ENCODE assay signal across 8 cellular contexts in genomic region chr2:200964498-200964897, GRCh38. TPM values are rescaled to one million over a fixed set of nuclear protein-coding genes. Genes with fewer than 3 reads are reported as not detected.
A peak's percentile ranks its signal among the peaks of the same experiment; 100 is the strongest.
DNase-seq lines count a peak whose midpoint lies in the region; ATAC-seq, FAIRE-seq and TF ChIP-seq lines count a peak whose summit lies in the region.

No MANE protein-coding gene starts in this region.

- POLR2A ChIA-PET in K562 (lab: Yijun Ruan, JAX) (interaction anchor here (0.9 to 3.8 kb wide), 7 partner anchors 8 to 142 kb away, joined by 3 to 24 read pairs (median 5); no protein-coding TSS in a partner anchor), RWPE1 (lab: Yijun Ruan, JAX; ENCODE audit: low non-redundant PET) (interaction anchor here (0.6 kb wide), 1 partner anchor 150 kb away, joined by 3 read pairs; no protein-coding TSS in a partner anchor)

- H3K27me3 Mint-ChIP-seq in HFFc6 (ENCODE audit: insufficient read depth) = peaks cover 6% of the 10 kb centered on the region; the same call in 1 of the 2 replicates

- DNase-seq in HFFc6 = no peak
- DNase-seq in K562 (ENCODE audit: extremely low read depth in 1 of 4, low spot score in 3 of 4) = no peak
- DNase-seq in NCI-H2081 (lab: John Stamatoyannopoulos, UW) = no peak
- no peak for DNase-seq in RWPE1 (ENCODE audit: low spot score)

- no peak for ATAC-seq in K562
- no peak for ATAC-seq in GM18868 (IDR thresholded peaks at IDR 0.05; ENCODE audit: unreplicated experiment)
- no peak for ATAC-seq in GM18502 (IDR thresholded peaks at IDR 0.05; ENCODE audit: poor library complexity, unreplicated experiment)

- no peaks in the 10 kb centered on the region for H3K9me1 ChIP-seq in K562 (ENCODE audit: control insufficient read depth, insufficient read depth, low read length)

- H3K4me1 ChIP-seq in ACC112 (ENCODE audit: control insufficient read depth, insufficient read depth, low read length, unreplicated experiment) (peaks cover 38% of the 10 kb centered on the region), K562 (replicated peaks in 1 of 2; ENCODE audit: control insufficient read depth in 2 of 2, insufficient read depth in 2 of 2, low read length in 2 of 2) (peaks cover 8 to 16% of the 10 kb centered on the region in 2 experiments; a peak in 4 of 5 replicates), mucosa of rectum (ENCODE audit: control insufficient read depth in 2 of 2, insufficient read depth in 2 of 2, low read length in 2 of 2) (peaks cover 12 to 33% of the 10 kb centered on the region in 2 donors)

- H3K79me2 ChIP-seq in ACC112 (ENCODE audit: control insufficient read depth, insufficient read depth, low read length, unreplicated experiment) = peaks cover 55% of the 10 kb centered on the region
- H3K79me2 ChIP-seq in K562 (ENCODE audit: control insufficient read depth, insufficient read depth, low read length) = peaks cover 69% of the 10 kb centered on the region

- CTCF ChIA-PET in K562 (lab: Yijun Ruan, JAX; ENCODE audit: low intra/inter-chr PET ratio) = no interaction called here
- CTCF ChIA-PET in RWPE1 (lab: Yijun Ruan, JAX) = interaction anchor here (0.7 to 1.6 kb wide), 3 partner anchors 10 to 187 kb away, joined by 3 to 4 read pairs (median 4); no protein-coding TSS in a partner anchor

- no peak for FAIRE-seq in K562 (lab: Jason Lieb, UNC)

- BruUV-seq in K562 (replicated peaks; lab: Mats Ljungman, UMichigan) = TSS peak; percentile 82

- peak overlapping the region; percentile 99 for H3K4me2 ChIP-seq in K562 (ENCODE audit: insufficient read depth, low read length)

- H3K4me3 Mint-ChIP-seq in HFFc6 = peak overlapping the region; percentile 96

- intact Hi-C loops in K562 (cut with micrococcal nuclease) = loop anchor here (5.0 kb wide), 2 partner anchors 193 to 213 kb away; no protein-coding TSS in a partner anchor

- peaks cover 57% of the 10 kb centered on the region for H3K4me1 Mint-ChIP-seq in HFFc6 (ENCODE audit: low read depth)

- no peak for TF ChIP-seq POLR2A in K562 (conservative IDR thresholded peaks at IDR 0.05)

- 0 out of 2 replicates have a peak, but pooled peaks cover 3% of the 10 kb centered on the region for H4K20me1 ChIP-seq in K562 (replicated peaks; ENCODE audit: control insufficient read depth, insufficient read depth, low read length)

- TF ChIP-seq EP300 in K562 (IDR thresholded peaks at IDR 0.05; ENCODE audit: low read length) = no peak

- peak overlapping the region; percentile 33 for H2AFZ ChIP-seq in ACC112 (ENCODE audit: low read length, unreplicated experiment)
- H2AFZ ChIP-seq in K562 (ENCODE audit: low read depth, low read length) = peak overlapping the region; percentile 97

- H3K9ac ChIP-seq in K562 (ENCODE audit: insufficient read depth in 1 of 2, low read depth in 2 of 2, low read length in 2 of 2) (peak overlapping the region; percentile 91 to 95; a peak in 3 of 4 replicates), mucosa of rectum (ENCODE audit: low read depth in 1 of 2, low read length in 2 of 2) (no peak overlapping the region)

- TF ChIP-seq RAD21 in K562 (CRISPR knock-in tag; conservative IDR thresholded peaks at IDR 0.05 in 1 of 2, IDR thresholded peaks at IDR 0.05 in 1 of 2) = no peak

- H3K36me3 ChIP-seq in ACC112 (ENCODE audit: insufficient read depth, low read length) (no peaks in the 10 kb centered on the region), K562 (ENCODE audit: control insufficient read depth, insufficient read depth, low read length) (peaks cover 15% of the 10 kb centered on the region), mucosa of rectum (ENCODE audit: control insufficient read depth in 2 of 2, insufficient read depth in 2 of 2, low read length in 2 of 2) (no peaks in the 10 kb centered on the region)

- H3K27ac Mint-ChIP-seq in HFFc6 = peak overlapping the region; percentile 94

- H3K4me3 ChIP-seq in ACC112 (ENCODE audit: low read depth, low read length) = peak overlapping the region; percentile 96
- H3K4me3 ChIP-seq in K562 = peak overlapping the region; percentile 63
- peak overlapping the region; percentile 79 to 99 for H3K4me3 ChIP-seq in mucosa of rectum (ENCODE audit: low read length in 2 of 2)

- H3K27me3 ChIP-seq in ACC112 (ENCODE audit: insufficient read depth, low read length) = no peaks in the 10 kb centered on the region
- no peaks in the 10 kb centered on the region for H3K27me3 ChIP-seq in K562 (ENCODE audit: control insufficient read depth in 2 of 2, insufficient read depth in 2 of 2, low read length in 2 of 2)
- no peaks in the 10 kb centered on the region for H3K27me3 ChIP-seq in mucosa of rectum (ENCODE audit: control insufficient read depth in 2 of 2, insufficient read depth in 2 of 2, low read length in 2 of 2)

- H3K27ac ChIP-seq in ACC112 (ENCODE audit: low read depth, low read length) (no peak overlapping the region), K562 (ENCODE audit: extremely low read depth, low read depth, low read length) (peak overlapping the region; percentile 94), mucosa of rectum (ENCODE audit: low read depth in 2 of 2, low read length in 2 of 2) (no peak overlapping the region), RWPE1 (no peak overlapping the region)

- H3K9me3 Mint-ChIP-seq in HFFc6 = no peaks in the 10 kb centered on the region

- WGBS in K562 (ENCODE audit: insufficient coverage, low coverage, missing lambda C conversion rate) = 0% methylated on average over 6 of the region's 6 CpGs

- in situ Hi-C loops in K562 (cut with MboI) = no loop called here

- no peaks in the 10 kb centered on the region for H3K9me3 ChIP-seq in K562 (replicated peaks; ENCODE audit: control insufficient read depth, insufficient read depth, low read depth, low read length)
- H3K9me3 ChIP-seq in mucosa of rectum (ENCODE audit: control insufficient read depth in 2 of 2, low read length in 2 of 2) = no peaks in the 10 kb centered on the region

- no peak for TF ChIP-seq CTCF in HFFc6 (IDR thresholded peaks at IDR 0.05)
- no peak for TF ChIP-seq CTCF in K562 (IDR thresholded peaks at IDR 0.05 in 2 of 3, conservative IDR thresholded peaks at IDR 0.05 in 1 of 3; ENCODE audit: insufficient read depth in 2 of 3, low read depth in 1 of 3, low read length in 3 of 3)
- TF ChIP-seq CTCF in RWPE1 (conservative IDR thresholded peaks at IDR 0.05; ENCODE audit: low read depth) = no peak

- H3K36me3 Mint-ChIP-seq in HFFc6 (ENCODE audit: low read depth) = peaks cover 9% of the 10 kb centered on the region

TF ChIP-seq in K562, 482 proteins besides CTCF, POLR2A, EP300 and RAD21:
- TF ChIP-seq LCOR (CRISPR knock-in tag; IDR thresholded peaks at IDR 0.05) (no peak), TCF7L2 (IDR thresholded peaks at IDR 0.05; ENCODE audit: low read depth, low read length) (no peak), ZFP1 (CRISPR knock-in tag; IDR thresholded peaks at IDR 0.05) (no peak), PPARD (CRISPR knock-in tag; IDR thresholded peaks at IDR 0.05) (no peak), KHSRP (IDR thresholded peaks at IDR 0.05) (no peak), CBFA2T2 (conservative IDR thresholded peaks at IDR 0.05) (0 out of 2 replicates have a peak, but pooled peaks have one; percentile 2), FOS (IDR thresholded peaks at IDR 0.05; ENCODE audit: extremely low read depth, insufficient read length) (no peak), HMG20B (CRISPR knock-in tag; IDR thresholded peaks at IDR 0.05) (no peak), YY1 (IDR thresholded peaks at IDR 0.05; ENCODE audit: borderline replicate concordance in 1 of 3, control insufficient read depth in 1 of 3, extremely low read depth in 1 of 3, insufficient read depth in 3 of 3, insufficient read length in 1 of 3, insufficient replicate concordance in 2 of 3, low read depth in 1 of 3, low read length in 2 of 3) (no peak)
- TF ChIP-seq, protein P1, sequence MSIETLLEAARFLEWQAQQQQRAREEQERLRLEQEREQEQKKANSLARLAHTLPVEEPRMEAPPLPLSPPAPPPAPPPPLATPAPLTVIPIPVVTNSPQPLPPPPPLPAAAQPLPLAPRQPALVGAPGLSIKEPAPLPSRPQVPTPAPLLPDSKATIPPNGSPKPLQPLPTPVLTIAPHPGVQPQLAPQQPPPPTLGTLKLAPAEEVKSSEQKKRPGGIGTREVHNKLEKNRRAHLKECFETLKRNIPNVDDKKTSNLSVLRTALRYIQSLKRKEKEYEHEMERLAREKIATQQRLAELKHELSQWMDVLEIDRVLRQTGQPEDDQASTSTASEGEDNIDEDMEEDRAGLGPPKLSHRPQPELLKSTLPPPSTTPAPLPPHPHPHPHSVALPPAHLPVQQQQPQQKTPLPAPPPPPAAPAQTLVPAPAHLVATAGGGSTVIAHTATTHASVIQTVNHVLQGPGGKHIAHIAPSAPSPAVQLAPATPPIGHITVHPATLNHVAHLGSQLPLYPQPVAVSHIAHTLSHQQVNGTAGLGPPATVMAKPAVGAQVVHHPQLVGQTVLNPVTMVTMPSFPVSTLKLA (conservative IDR thresholded peaks at IDR 0.05) = 0 out of 4 replicates have a peak, but pooled peaks of 1 of the 2 experiments have one; percentile 16

RNA-seq across cellular contexts. Expression of gene ORC2, which starts 1.0 kb away (rescaled TPM):
- total RNA-seq in HFFc6 (2021; fragmentation: NEBNext Ultra II Directional; extraction: Animal tissue kit (Norgen Biotek cat#: 25700)) = 10 to 100 TPM; 22.1 to 31.9 (median 29.2) TPM
- total RNA-seq in K562 (2011; cell fraction: chromatin; rRNA removed; ENCODE audit: low replicate concordance) = 21.5 and 77.6 TPM in 2 replicates
- 10.7 and 12.2 TPM in 2 replicates for total RNA-seq in K562 (2011; cell fraction: nucleolus; rRNA removed)
- total RNA-seq in K562 (2011; cell fraction: nucleoplasm; rRNA removed) = 28.1 and 40.5 TPM in 2 replicates
- total RNA-seq in K562 (2014; rRNA removed) = 15.4 and 16.6 TPM in 2 replicates
- total RNA-seq in K562 (2014; rRNA removed; fragmentation: Illumina TruSeq; extraction: Trizol) = 36.2 and 41.0 TPM in 2 replicates
- total RNA-seq in K562 (2015; rRNA removed; fragmentation: Illumina TruSeq; extraction: Trizol) = 28.1 and 30.9 TPM in 2 replicates
- 41.1 and 42.3 TPM in 2 replicates for total RNA-seq in K562 (2021)
- polyA plus RNA-seq in K562 (2011; rRNA removed) = 14.9 and 19.0 TPM in 2 replicates
- 3.3 and 6.9 TPM in 2 replicates for polyA plus RNA-seq in K562 (2011; cell fraction: cytosol; rRNA removed)
- 31.6 and 51.0 TPM in 2 replicates for polyA plus RNA-seq in K562 (2011; cell fraction: nucleus; rRNA removed)
- polyA plus RNA-seq in K562 (2012) = 12.8 and 13.8 TPM in 2 replicates
- polyA plus RNA-seq in K562 (2014; fragmentation: Illumina TruSeq; extraction: Trizol) = 24.2 and 25.8 TPM in 2 replicates
- 1 to 10 TPM; 5.6 to 9.7 TPM for polyA plus RNA-seq in K562 (2014; fragmentation: Nextera tagmentation; extraction: Ambion mirVana)
- polyA plus RNA-seq in K562 (2014; rRNA removed) = 17.9 and 18.4 TPM in 2 replicates
- polyA minus RNA-seq in K562 (2011; rRNA and poly(A)+ RNA removed) = 12.9 and 20.4 TPM in 2 replicates
- 14.2 and 19.1 TPM in 2 replicates for polyA minus RNA-seq in K562 (2011; cell fraction: cytosol; rRNA and poly(A)+ RNA removed)
- 8.5 and 18.2 TPM in 2 replicates for polyA minus RNA-seq in K562 (2011; cell fraction: nucleus; rRNA and poly(A)+ RNA removed)

Comparison
In these comparisons a context has a peak if more than half of its experiments do, and no peak if none do; other contexts are left out.
1. H3K9ac ChIP-seq: peak in K562 (2 of 2); none in mucosa of rectum (0 of 2).
2. Peak in every context shown above with its lines, with median percentiles within 50 percentile points of each other: H3K4me3 ChIP-seq.